In the genomic region with DNA sequence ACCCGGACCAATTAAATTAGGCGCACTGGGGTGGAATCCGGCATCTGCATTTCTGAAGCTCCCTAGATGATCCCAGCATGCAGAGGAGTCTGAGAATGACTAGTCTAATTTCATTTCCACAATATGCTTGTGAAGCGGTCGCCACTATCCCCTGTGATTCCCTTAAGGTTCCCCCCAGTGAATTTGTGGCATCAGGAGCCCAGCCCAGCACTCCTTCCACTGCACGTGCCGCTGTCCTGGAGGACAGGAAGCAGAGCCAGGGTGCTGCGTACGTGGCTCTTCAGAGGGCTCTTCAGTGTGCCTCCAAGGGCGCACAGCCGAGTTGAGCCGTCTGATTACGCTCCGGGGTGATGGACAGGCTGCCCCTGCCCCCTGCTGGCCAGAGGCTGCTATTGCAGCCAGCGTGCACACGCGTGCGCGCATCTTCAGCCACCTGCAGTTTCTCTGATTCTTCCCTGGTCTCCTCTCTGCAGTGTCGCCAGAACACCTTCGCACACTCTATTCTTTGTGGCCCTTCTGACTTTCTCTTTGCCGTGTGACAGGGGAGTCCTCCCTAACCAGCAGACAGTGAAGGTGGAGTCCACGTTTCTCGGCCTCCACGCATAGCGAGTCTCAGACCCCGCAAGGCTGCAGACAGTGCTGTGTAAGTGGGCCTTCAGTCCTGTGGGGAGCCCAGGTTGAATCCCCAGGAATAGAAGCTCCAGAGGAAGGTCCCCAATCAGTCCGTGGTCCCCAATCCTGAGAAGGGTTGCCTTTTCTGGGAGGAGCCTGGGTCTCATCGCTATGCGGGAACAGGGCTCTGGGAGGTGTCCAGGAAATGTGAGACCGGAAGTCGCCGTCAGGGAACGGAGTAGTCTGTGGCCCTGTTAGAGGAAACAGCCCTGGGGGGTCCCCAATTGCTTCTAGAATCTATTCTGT, we compare ENCODE assay signal across 8 cellular contexts. TPM values are rescaled to one million over a fixed set of nuclear protein-coding genes. Genes with fewer than 3 reads are reported as not detected.
A peak's percentile ranks its signal among the peaks of the same experiment; 100 is the strongest.
DNase-seq lines count a peak whose midpoint lies in the region; ATAC-seq lines count a peak whose summit lies in the region.

No MANE protein-coding gene starts in this region.

- peak; percentile 90 for ATAC-seq in GM21381 (IDR thresholded peaks at IDR 0.05; ENCODE audit: unreplicated experiment)

- DNase-seq in COR-L47 (lab: John Stamatoyannopoulos, UW) (peak; percentile 89), HUDEP-2 (lab: John Stamatoyannopoulos, UW; ENCODE audit: unreplicated experiment in 76 of 76) (peak in 71 of 76 experiments; percentile 37 to 88 (median 74)), NOMO-1 treated with DMSO at 0.1 percent for 48 hours (lab: John Stamatoyannopoulos, UW; ENCODE audit: unreplicated experiment) (peak; percentile 86), epidermal melanocyte (ENCODE audit: insufficient read length, low spot score) (peak; percentile 48), mucosa of gallbladder (ENCODE audit: low spot score) (peak; percentile 71)
- DNase-seq in activated CD8-positive, alpha-beta memory T cell treated with anti-CD3 and anti-CD28 coated beads, Interleukin-2, amount 50 U/mL, for 24 hours (ENCODE audit: extremely low read depth), result peak; percentile 48
- peak; percentile 54 to 71 for DNase-seq in stimulated activated CD8-positive, alpha-beta memory T cell treated with anti-CD3 and anti-CD28 coated beads, Interleukin-4, amount 100 ng/mL, for 4 hours (ENCODE audit: low read depth in 2 of 2, low spot score in 1 of 2)

RNA-seq across cellular contexts. Expression of a gene that starts 16.5 kb away (rescaled TPM):
- not detected for total RNA-seq in mucosa of gallbladder

RNA-seq across cellular contexts. Expression of a gene that starts 32.4 kb away (rescaled TPM):
- total RNA-seq in mucosa of gallbladder, result 1.3 TPM

Comparison
In these comparisons a context has a peak if more than half of its experiments do, and no peak if none do; other contexts are left out.
1. Peak in every context shown above with its lines: DNase-seq and ATAC-seq.